Comparison of ENCODE assay signal across 1 cellular context in genomic region chr13:97976551-97977375, GRCh38.
TF ChIP-seq lines count a peak whose summit lies in the region.

No MANE protein-coding gene starts in this region.

TF ChIP-seq in K562, 482 proteins besides CTCF, POLR2A, EP300 and RAD21 (continued from another document and continues in another):
- TF ChIP-seq CHD7 (IDR thresholded peaks at IDR 0.05; ENCODE audit: low read depth, low read length): no peak
- no peak for TF ChIP-seq ZNF695 (CRISPR knock-in tag; IDR thresholded peaks at IDR 0.05)
- peak; percentile 74 for TF ChIP-seq RBFOX2 (IDR thresholded peaks at IDR 0.05; ENCODE audit: low read depth, low read length)
- no peak for TF ChIP-seq FOXP4 (CRISPR knock-in tag; IDR thresholded peaks at IDR 0.05; ENCODE audit: borderline replicate concordance)
- TF ChIP-seq VEZF1 (CRISPR knock-in tag; IDR thresholded peaks at IDR 0.05): peak; percentile 93
- peak; percentile 77 for TF ChIP-seq TAF1 (IDR thresholded peaks at IDR 0.05; ENCODE audit: control insufficient read depth, extremely low read depth, insufficient read depth, low read length, severe bottlenecking)
- no peak for TF ChIP-seq PHTF2 (CRISPR knock-in tag; IDR thresholded peaks at IDR 0.05)
- TF ChIP-seq DDX20 (tag; IDR thresholded peaks at IDR 0.05; ENCODE audit: low read depth): no peak
- TF ChIP-seq NCOA2 (IDR thresholded peaks at IDR 0.05; ENCODE audit: partially characterized antibody in 2 of 2): no peak
- no peak for TF ChIP-seq ZNF740 (CRISPR knock-in tag; IDR thresholded peaks at IDR 0.05)
- TF ChIP-seq ZNF740 (tag; IDR thresholded peaks at IDR 0.05): no peak
- no peak for TF ChIP-seq STAT5A (IDR thresholded peaks at IDR 0.05; ENCODE audit: borderline replicate concordance, low read length)
- no peak for TF ChIP-seq PREB (CRISPR knock-in tag; IDR thresholded peaks at IDR 0.05)
- no peak for TF ChIP-seq TAF15 (IDR thresholded peaks at IDR 0.05; ENCODE audit: low read depth, low read length)
- TF ChIP-seq ERF (CRISPR knock-in tag; IDR thresholded peaks at IDR 0.05): no peak
- TF ChIP-seq KLF13 (tag; IDR thresholded peaks at IDR 0.05; ENCODE audit: borderline replicate concordance, low read depth): no peak
- TF ChIP-seq CHD1 (IDR thresholded peaks at IDR 0.05; ENCODE audit: low read length): no peak
- TF ChIP-seq E2F6 (IDR thresholded peaks at IDR 0.05; ENCODE audit: borderline replicate concordance in 1 of 2, extremely low read depth in 1 of 2, insufficient read depth in 1 of 2, insufficient read length in 1 of 2, low read depth in 1 of 2, low read length in 1 of 2, poor library complexity in 1 of 2, severe bottlenecking in 1 of 2): peak in 1 of 2 experiments; percentile 4
- TF ChIP-seq DIDO1 (tag; IDR thresholded peaks at IDR 0.05; ENCODE audit: low read depth): no peak
- no peak for TF ChIP-seq BCLAF1 (IDR thresholded peaks at IDR 0.05; ENCODE audit: borderline replicate concordance in 1 of 2, control insufficient read depth in 1 of 2, low read depth in 2 of 2, low read length in 1 of 2)
- TF ChIP-seq BRD4 (IDR thresholded peaks at IDR 0.05): no peak
- TF ChIP-seq E4F1 (CRISPR knock-in tag; IDR thresholded peaks at IDR 0.05; ENCODE audit: borderline replicate concordance): no peak
- TF ChIP-seq MNT (conservative IDR thresholded peaks at IDR 0.05): peak in 1 of 2 experiments; percentile 49; a peak in 2 of 4 replicates
- TF ChIP-seq HDAC8 (tag; IDR thresholded peaks at IDR 0.05): no peak
- TF ChIP-seq CCNT2 (IDR thresholded peaks at IDR 0.05; ENCODE audit: borderline replicate concordance, extremely low read depth, insufficient read length, low read depth, low read length): peak; percentile 17
- TF ChIP-seq ZNF408 (CRISPR knock-in tag; IDR thresholded peaks at IDR 0.05; ENCODE audit: low read depth): no peak
- no peak for TF ChIP-seq KAT8 (IDR thresholded peaks at IDR 0.05; ENCODE audit: low read depth)
- TF ChIP-seq ZC3H4 (CRISPR knock-in tag; IDR thresholded peaks at IDR 0.05; ENCODE audit: borderline replicate concordance): no peak
- TF ChIP-seq GABPA (tag; conservative IDR thresholded peaks at IDR 0.05; ENCODE audit: low read depth): 0 out of 2 replicates have a peak, but pooled peaks have one; percentile 21
